ENCODE assay signal across 19 cellular contexts in genomic region chr6:149906405-149906804, GRCh38. TPM values are rescaled to one million over a fixed set of nuclear protein-coding genes. Genes with fewer than 3 reads are reported as not detected.
"Had no signal": no experiment of that assay in that cellular context is flagged by ENCODE, and none has a peak within 500 bp of the region (broad histone marks: within the 10 kb centered on the region; RNA-seq: fewer than 3 reads in every experiment).

No MANE protein-coding gene starts in this region.

- H3K27ac ChIP-seq: HL-60, SJSA1, SK-N-MC had no signal

- H3K4me3 ChIP-seq: SJSA1, SK-N-MC had no signal

- DNase-seq: KBM-7, MV-4-11, NCI-H1092, NCI-H1417 treated with DMSO at 0.1 percent for 48 hours, NCI-H146, NCI-H1694 treated with DMSO at 0.1 percent for 48 hours, NCI-H1930, NCI-H2081, NCI-H2107, NCI-H2227 treated with DMSO at 0.1 percent for 48 hours, NCI-H524 treated with DMSO at 0.1 percent for 48 hours, NCI-H774, Right ventricle myocardium superior, RPMI8226, SIG-M5 had no signal

- H3K4me1 ChIP-seq: SJSA1 had no signal

- H3K36me3 ChIP-seq: SJSA1 had no signal

- H3K27me3 ChIP-seq: SJSA1 had no signal

RNA-seq across cellular contexts. Expression of gene RAET1E, which starts 8.5 kb away (rescaled TPM):
- total RNA-seq: SJSA1 had no signal

RNA-seq across cellular contexts. Expression of gene RAET1G, which starts 16.5 kb away (rescaled TPM):
- total RNA-seq: Right ventricle myocardium superior had no signal

RNA-seq across cellular contexts. Expression of gene ULBP1, which starts 57.3 kb away (rescaled TPM):
- total RNA-seq: MCF 10A had no signal
